ENCODE assay signal across 8 cellular contexts in genomic region chr5:61658592-61659008, GRCh38.
DNase-seq lines count a peak whose midpoint lies in the region; ATAC-seq and TF ChIP-seq lines count a peak whose summit lies in the region.

No MANE protein-coding gene starts in this region.

- POLR2A ChIA-PET in RWPE1 (lab: Yijun Ruan, JAX; ENCODE audit: low non-redundant PET), result no interaction called here

- peaks cover 11% of the 10 kb centered on the region for H3K27me3 Mint-ChIP-seq in glutamatergic neuron (ENCODE audit: unreplicated experiment)
- peaks cover 16% of the 10 kb centered on the region for H3K27me3 Mint-ChIP-seq in type B pancreatic cell

- ATAC-seq in GM21723 (IDR thresholded peaks at IDR 0.05; ENCODE audit: unreplicated experiment), result peak; percentile 89

- H3K9me3 Mint-ChIP-seq in glutamatergic neuron (ENCODE audit: unreplicated experiment) (peaks cover 3% of the 10 kb centered on the region), type B pancreatic cell (no peaks in the 10 kb centered on the region)

- no peak overlapping the region for H3K9ac ChIP-seq in parathyroid adenoma

- peak overlapping the region; percentile 43 for H2AFZ ChIP-seq in parathyroid adenoma

- no peak overlapping the region for H3K4me3 ChIP-seq in parathyroid adenoma (ENCODE audit: low read depth, low read length)

- no peaks in the 10 kb centered on the region for H3K27me3 ChIP-seq in parathyroid adenoma (ENCODE audit: control insufficient read depth, insufficient read depth, low read length)

- H3K4me3 Mint-ChIP-seq in glutamatergic neuron (ENCODE audit: unreplicated experiment) (no peak overlapping the region), type B pancreatic cell (no peak overlapping the region)

- peaks cover 28% of the 10 kb centered on the region for H3K4me1 Mint-ChIP-seq in glutamatergic neuron (ENCODE audit: low read depth, unreplicated experiment)
- peaks cover 17% of the 10 kb centered on the region for H3K4me1 Mint-ChIP-seq in type B pancreatic cell (ENCODE audit: unreplicated experiment)

- peak; percentile 56 for DNase-seq in DMS53 treated with DMSO at 0.1 percent for 48 hours (lab: John Stamatoyannopoulos, UW; ENCODE audit: unreplicated experiment)
- DNase-seq in RWPE1 (ENCODE audit: low spot score), result peak; percentile 87
- DNase-seq in activated naive CD4-positive, alpha-beta T cell (lab: John Stamatoyannopoulos, UW), result peak; percentile 55 to 86 (median 80)
- DNase-seq in glutamatergic neuron, result peak; percentile 92
- peak; percentile 85 for DNase-seq in type B pancreatic cell (ENCODE audit: extremely low spot score, unreplicated experiment)

- H3K79me2 ChIP-seq in parathyroid adenoma, result no peaks in the 10 kb centered on the region

- H3K36me3 Mint-ChIP-seq in glutamatergic neuron (ENCODE audit: unreplicated experiment) (no peaks in the 10 kb centered on the region), type B pancreatic cell (no peaks in the 10 kb centered on the region)

- no peaks in the 10 kb centered on the region for H3K4me1 ChIP-seq in parathyroid adenoma

- H3K27ac ChIP-seq in RWPE1, result no peak overlapping the region
- H3K27ac ChIP-seq in parathyroid adenoma, result no peak overlapping the region

- CTCF ChIA-PET in RWPE1 (lab: Yijun Ruan, JAX), result interaction anchor here (0.5 to 2.0 kb wide), 39 partner anchors 8 to 958 kb away, joined by 3 to 10 read pairs (median 3); partner anchors contain the start of gene DEPDC1B

- no peaks in the 10 kb centered on the region for H3K36me3 ChIP-seq in parathyroid adenoma (ENCODE audit: control insufficient read depth, insufficient read depth, low read length)

- H3K27ac Mint-ChIP-seq in glutamatergic neuron (ENCODE audit: unreplicated experiment) (no peak overlapping the region), type B pancreatic cell (no peak overlapping the region)

- TF ChIP-seq CTCF in LNCAP (IDR thresholded peaks at IDR 0.05) (peak; percentile 90), RWPE1 (conservative IDR thresholded peaks at IDR 0.05; ENCODE audit: low read depth) (peak; percentile 98), glutamatergic neuron (IDR thresholded peaks at IDR 0.05; ENCODE audit: partially characterized antibody, unreplicated experiment) (peak; percentile 96), parathyroid adenoma (IDR thresholded peaks at IDR 0.05) (peak; percentile 95), type B pancreatic cell (conservative IDR thresholded peaks at IDR 0.05) (peak; percentile 97)

- H3K9me3 ChIP-seq in parathyroid adenoma (ENCODE audit: control insufficient read depth, low read length), result no peaks in the 10 kb centered on the region

- H3K4me2 ChIP-seq in parathyroid adenoma (ENCODE audit: low read length), result no peak overlapping the region
